ENCODE assay signal across 17 cellular contexts in genomic region chr11:16000065-16000464, GRCh38.
A peak's percentile ranks its signal among the peaks of the same experiment; 100 is the strongest.
DNase-seq lines count a peak whose midpoint lies in the region; ATAC-seq and TF ChIP-seq lines count a peak whose summit lies in the region.
"Had no signal": no experiment of that assay in that cellular context is flagged by ENCODE, and none has a peak within 500 bp of the region (broad histone marks: within the 10 kb centered on the region; RNA-seq: fewer than 3 reads in every experiment).

No MANE protein-coding gene starts in this region.

- H3K27ac ChIP-seq in caudate nucleus (ENCODE audit: low read depth, low read length) = no peak overlapping the region
- H3K27ac ChIP-seq: C4-2B, KMS-11, neutrophil had no signal

- no peak for ATAC-seq in GM21723 (IDR thresholded peaks at IDR 0.05; ENCODE audit: unreplicated experiment)

- peak; percentile 84 for DNase-seq in AG10803 (ENCODE audit: low read depth)
- peak; percentile 4 for DNase-seq in HT-29 (ENCODE audit: low spot score)
- peak; percentile 77 for DNase-seq in choroid plexus epithelial cell (ENCODE audit: low read depth)
- peak; percentile 8 for DNase-seq in myocyte (ENCODE audit: low read depth)
- DNase-seq in NCI-H1436 (lab: John Stamatoyannopoulos, UW) = no peak
- no peak for DNase-seq in caudate nucleus (lab: John Stamatoyannopoulos, UW)
- DNase-seq in SKM-1 (lab: John Stamatoyannopoulos, UW; ENCODE audit: unreplicated experiment) = no peak
- DNase-seq: activated CD4-positive, alpha-beta memory T cell treated with anti-CD3 and anti-CD28 coated beads for 36 hours; amygdala; immature natural killer cell; NCI-H1694; NCI-H510A treated with DMSO at 0.1 percent for 48 hours had no signal

- no peak overlapping the region for H3K4me3 ChIP-seq in AG10803 (ENCODE audit: low read length)
- H3K4me3 ChIP-seq in choroid plexus epithelial cell (ENCODE audit: low read depth, low read length) = no peak overlapping the region
- H3K4me3 ChIP-seq: SK-N-MC had no signal

- no peak for TF ChIP-seq CTCF in AG10803 (conservative IDR thresholded peaks at IDR 0.05; ENCODE audit: low read length)
- TF ChIP-seq CTCF in choroid plexus epithelial cell (conservative IDR thresholded peaks at IDR 0.05; ENCODE audit: low read depth, low read length) = no peak

Comparison
In these comparisons a context has a peak if more than half of its experiments do, and no peak if none do; other contexts are left out.
1. DNase-seq: peak in AG10803 (single experiment), HT-29 (single experiment), choroid plexus epithelial cell (single experiment) and myocyte (single experiment); none in NCI-H1436 (single experiment), caudate nucleus (0 of 61) and SKM-1 (single experiment).